In genomic region chr3:51975857-51976549, GRCh38 we compare ENCODE assay signal across 8 cellular contexts. TPM values are rescaled to one million over a fixed set of nuclear protein-coding genes. Genes with fewer than 3 reads are reported as not detected.
DNase-seq lines count a peak whose midpoint lies in the region; ATAC-seq and TF ChIP-seq lines count a peak whose summit lies in the region.

No MANE protein-coding gene starts in this region.

- DNase-seq in activated CD8-positive, alpha-beta memory T cell treated with anti-CD3 and anti-CD28 coated beads, Interleukin-2, amount 50 U/mL, for 48 hours = peak; percentile 64
- DNase-seq in activated CD8-positive, alpha-beta memory T cell treated with anti-CD3 and anti-CD28 coated beads, Interleukin-2, amount 50 U/mL, for 4 hours = no peak
- DNase-seq in RPMI7951 (ENCODE audit: low read depth) (peak; percentile 53), choroid plexus epithelial cell (ENCODE audit: low read depth) (peak; percentile 72), left lobe of liver (ENCODE audit: low spot score) (peak; percentile 75), LoVo (ENCODE audit: low spot score) (no peak)
- DNase-seq in stimulated activated CD8-positive, alpha-beta memory T cell treated with anti-CD3 and anti-CD28 coated beads, Interleukin-4, amount 100 ng/mL, for 48 hours = peak; percentile 68

- peak overlapping the region; percentile 86 for H3K4me3 ChIP-seq in choroid plexus epithelial cell (ENCODE audit: low read depth, low read length)

- ATAC-seq in left lobe of liver (no peak), GM19463 (IDR thresholded peaks at IDR 0.05; ENCODE audit: unreplicated experiment) (no peak)

- peak; percentile 26 for TF ChIP-seq CTCF in choroid plexus epithelial cell (conservative IDR thresholded peaks at IDR 0.05; ENCODE audit: low read depth, low read length)

RNA-seq across cellular contexts. Expression of gene ABHD14A, which starts 1.1 kb away (rescaled TPM):
- total RNA-seq in RPMI7951 (2014; rRNA removed; shearing (Covaris generic)) = 21.9 and 29.1 TPM in 2 replicates
- total RNA-seq in left lobe of liver = 13.8 TPM

RNA-seq across cellular contexts. Expression of gene ABHD14B, which starts 2.2 kb away (rescaled TPM):
- 36.8 and 37.5 TPM in 2 replicates for total RNA-seq in RPMI7951 (2014; rRNA removed; shearing (Covaris generic))
- total RNA-seq in left lobe of liver = 113 TPM

RNA-seq across cellular contexts. Expression of gene ACY1, which starts 7.3 kb away (rescaled TPM):
- total RNA-seq in RPMI7951 (2014; rRNA removed; shearing (Covaris generic)) = 50.0 and 55.1 TPM in 2 replicates
- total RNA-seq in left lobe of liver = 301 TPM

RNA-seq across cellular contexts. Expression of gene PCBP4, which starts 8.7 kb away (rescaled TPM):
- total RNA-seq in RPMI7951 (2014; rRNA removed; shearing (Covaris generic)) = 65.7 and 72.5 TPM in 2 replicates
- total RNA-seq in left lobe of liver = 7.4 TPM

RNA-seq across cellular contexts. Expression of gene RPL29, which starts 19.7 kb away (rescaled TPM):
- 1,313 and 1,434 TPM in 2 replicates for total RNA-seq in RPMI7951 (2014; rRNA removed; shearing (Covaris generic))
- 392 TPM for total RNA-seq in left lobe of liver

Comparison
In these comparisons a context has a peak if more than half of its experiments do, and no peak if none do; other contexts are left out.
1. DNase-seq: peak in activated CD8-positive, alpha-beta memory T cell treated with anti-CD3 and anti-CD28 coated beads, Interleukin-2, amount 50 U/mL, for 48 hours (single experiment), RPMI7951 (single experiment), choroid plexus epithelial cell (single experiment), left lobe of liver (single experiment) and stimulated activated CD8-positive, alpha-beta memory T cell treated with anti-CD3 and anti-CD28 coated beads, Interleukin-4, amount 100 ng/mL, for 48 hours (single experiment); none in activated CD8-positive, alpha-beta memory T cell treated with anti-CD3 and anti-CD28 coated beads, Interleukin-2, amount 50 U/mL, for 4 hours (single experiment) and LoVo (single experiment).